9 cellular contexts compared by ENCODE assay signal in genomic region chr1:154807048-154807591, GRCh38.
DNase-seq lines count a peak whose midpoint lies in the region; ATAC-seq and TF ChIP-seq lines count a peak whose summit lies in the region.
"Had no signal": no experiment of that assay in that cellular context is flagged by ENCODE, and none has a peak within 500 bp of the region (broad histone marks: within the 10 kb centered on the region; RNA-seq: fewer than 3 reads in every experiment).

No MANE protein-coding gene starts in this region.

- H3K27me3 ChIP-seq in BLaER1 (peaks cover 54% of the 10 kb centered on the region), gastroesophageal sphincter (peaks cover 4% of the 10 kb centered on the region)

- H3K4me3 Mint-ChIP-seq in activated B cell treated with CpG ODN at 0.5 μM for 24 hours = no peak overlapping the region
- H3K4me3 Mint-ChIP-seq in activated T-helper 2 cell treated with anti-CD3 and anti-CD28 coated beads, Interferon-gamma antibody, Interleukin-2, Interleukin-4, amounts not matched to agents 10 μg/mL and 5 μg/mL and 100 μg/mL, durations not matched to agents 14 hours and 24 hours and 36 hours (ENCODE audit: low read depth) = no peak overlapping the region

- 55 to 74% methylated on average over 8 to 12 of the region's 12 CpGs for WGBS in gastroesophageal sphincter (ENCODE audit: low coverage in 1 of 2), 2 donors

- H3K4me1 ChIP-seq in BLaER1 (peaks cover 60% of the 10 kb centered on the region), gastroesophageal sphincter (peaks cover 0 to 28% (median 0%) of the 10 kb centered on the region in 3 donors)

- H3K36me3 ChIP-seq in BLaER1 = no peaks in the 10 kb centered on the region
- H3K36me3 ChIP-seq in gastroesophageal sphincter = no peaks in the 10 kb centered on the region

- DNase-seq in GM19238 (ENCODE audit: insufficient read length, low spot score) (peak; percentile 71), activated B cell treated with CpG ODN at 0.5 μM for 24 hours (no peak), NCI-H1694 (lab: John Stamatoyannopoulos, UW) (no peak), NCI-H128 (lab: John Stamatoyannopoulos, UW; ENCODE audit: unreplicated experiment) (no peak)
- no peak for DNase-seq in activated T-helper 2 cell treated with anti-CD3 and anti-CD28 coated beads, Interferon-gamma antibody, Interleukin-2, Interleukin-4, amounts not matched to agents 10 μg/mL and 5 μg/mL and 100 μg/mL, durations not matched to agents 14 hours and 24 hours and 36 hours (ENCODE audit: low spot score)

- H4K20me1 ChIP-seq in BLaER1 = peaks cover 4% of the 10 kb centered on the region; the same call in 1 of the 2 replicates

- H3K27ac ChIP-seq in BLaER1 (no peak overlapping the region), gastroesophageal sphincter (peak overlapping the region in 1 of 4 donors; percentile 24)

- POLR2A ChIA-PET in activated B cell treated with CpG ODN at 0.5 μM for 24 hours (lab: Charles Lee) = no interaction called here

- H3K9me3 ChIP-seq in BLaER1 = no peaks in the 10 kb centered on the region
- H3K9me3 ChIP-seq in gastroesophageal sphincter = no peaks in the 10 kb centered on the region

- H3K9ac ChIP-seq in BLaER1 = no peak overlapping the region

- intact Hi-C loops in activated B cell treated with CpG ODN at 0.5 μM for 24 hours (cut with micrococcal nuclease) = no loop called here
- intact Hi-C loops in activated T-helper 2 cell treated with anti-CD3 and anti-CD28 coated beads, Interferon-gamma antibody, Interleukin-2, Interleukin-4, amounts not matched to agents 10 μg/mL and 5 μg/mL and 100 μg/mL, durations not matched to agents 14 hours and 24 hours and 36 hours (cut with micrococcal nuclease) = no loop called here

- H3K36me3 Mint-ChIP-seq in activated B cell treated with CpG ODN at 0.5 μM for 24 hours (ENCODE audit: low read depth) = no peaks in the 10 kb centered on the region
- no peaks in the 10 kb centered on the region for H3K36me3 Mint-ChIP-seq in activated T-helper 2 cell treated with anti-CD3 and anti-CD28 coated beads, Interferon-gamma antibody, Interleukin-2, Interleukin-4, amounts not matched to agents 10 μg/mL and 5 μg/mL and 100 μg/mL, durations not matched to agents 14 hours and 24 hours and 36 hours (ENCODE audit: low read depth)

- TF ChIP-seq CTCF in activated B cell treated with CpG ODN at 0.5 μM for 24 hours (IDR thresholded peaks at IDR 0.05) = no peak
- no peak for TF ChIP-seq CTCF in gastroesophageal sphincter (IDR thresholded peaks at IDR 0.05)

- peaks cover 35% of the 10 kb centered on the region for H3K27me3 Mint-ChIP-seq in activated B cell treated with CpG ODN at 0.5 μM for 24 hours
- peaks cover 28% of the 10 kb centered on the region for H3K27me3 Mint-ChIP-seq in activated T-helper 2 cell treated with anti-CD3 and anti-CD28 coated beads, Interferon-gamma antibody, Interleukin-2, Interleukin-4, amounts not matched to agents 10 μg/mL and 5 μg/mL and 100 μg/mL, durations not matched to agents 14 hours and 24 hours and 36 hours (ENCODE audit: low read depth)

- H3K4me2 ChIP-seq in BLaER1 = peak overlapping the region; percentile 60

- CTCF ChIA-PET in activated B cell treated with CpG ODN at 0.5 μM for 24 hours (lab: Charles Lee) = interaction anchor here (1.1 to 1.3 kb wide), 2 partner anchors 16 to 53 kb away, joined by 4 read pairs; no protein-coding TSS in a partner anchor

- H3K9me3 Mint-ChIP-seq in activated B cell treated with CpG ODN at 0.5 μM for 24 hours = no peaks in the 10 kb centered on the region
- no peaks in the 10 kb centered on the region for H3K9me3 Mint-ChIP-seq in activated T-helper 2 cell treated with anti-CD3 and anti-CD28 coated beads, Interferon-gamma antibody, Interleukin-2, Interleukin-4, amounts not matched to agents 10 μg/mL and 5 μg/mL and 100 μg/mL, durations not matched to agents 14 hours and 24 hours and 36 hours

- peaks cover 13% of the 10 kb centered on the region for H3K4me1 Mint-ChIP-seq in activated B cell treated with CpG ODN at 0.5 μM for 24 hours
- H3K4me1 Mint-ChIP-seq in activated T-helper 2 cell treated with anti-CD3 and anti-CD28 coated beads, Interferon-gamma antibody, Interleukin-2, Interleukin-4, amounts not matched to agents 10 μg/mL and 5 μg/mL and 100 μg/mL, durations not matched to agents 14 hours and 24 hours and 36 hours (ENCODE audit: low read depth) = peaks cover 13% of the 10 kb centered on the region

- no peak for TF ChIP-seq EP300 in gastroesophageal sphincter (IDR thresholded peaks at IDR 0.05)

- H3K4me3 ChIP-seq in BLaER1 = no peak overlapping the region
- H3K4me3 ChIP-seq in gastroesophageal sphincter = no peak overlapping the region

- peak; percentile 60 for ATAC-seq in HG02981 (IDR thresholded peaks at IDR 0.05; ENCODE audit: unreplicated experiment)
- ATAC-seq in activated B cell treated with CpG ODN at 0.5 μM for 24 hours (ENCODE audit: low read depth) = peak; percentile 60
- ATAC-seq in gastroesophageal sphincter = no peak
- ATAC-seq: Right ventricle myocardium inferior had no signal

- no peak overlapping the region for H3K27ac Mint-ChIP-seq in activated B cell treated with CpG ODN at 0.5 μM for 24 hours
- H3K27ac Mint-ChIP-seq in activated T-helper 2 cell treated with anti-CD3 and anti-CD28 coated beads, Interferon-gamma antibody, Interleukin-2, Interleukin-4, amounts not matched to agents 10 μg/mL and 5 μg/mL and 100 μg/mL, durations not matched to agents 14 hours and 24 hours and 36 hours = no peak overlapping the region

- no peak for TF ChIP-seq POLR2A in gastroesophageal sphincter (IDR thresholded peaks at IDR 0.05)
